Comparison of ENCODE assay signal across 8 cellular contexts in genomic region chr21:44793269-44794030, GRCh38. TPM values are rescaled to one million over a fixed set of nuclear protein-coding genes. Genes with fewer than 3 reads are reported as not detected.
DNase-seq lines count a peak whose midpoint lies in the region; ATAC-seq and TF ChIP-seq lines count a peak whose summit lies in the region.

No MANE protein-coding gene starts in this region.

- peaks cover 30% of the 10 kb centered on the region for H3K4me1 ChIP-seq in psoas muscle

- peaks cover 4 to 16% of the 10 kb centered on the region in 2 donors for H3K36me3 Mint-ChIP-seq in activated naive CD4-positive, alpha-beta T cell treated with anti-CD3 and anti-CD28 coated beads, Interleukin-2, amount 50 U/mL, for 72 hours

- H3K27ac ChIP-seq in psoas muscle: peak overlapping the region; percentile 10

- WGBS in psoas muscle, 3 donors: 7 to 15% (median 13%) methylated on average over 9 of the region's 9 CpGs

- intact Hi-C loops in Right ventricle myocardium superior (cut with DNase I) (loop anchor here (10.0 kb wide), 1 partner anchor 279 kb away; no protein-coding TSS in a partner anchor), psoas muscle (cut with DNase I) (loop anchor here (5.0 to 10.0 kb wide), 3 partner anchors 171 to 341 kb away; no protein-coding TSS in a partner anchor)

- TF ChIP-seq CTCF in AG09309 (IDR thresholded peaks at IDR 0.05; ENCODE audit: control insufficient read depth, insufficient read depth, low read depth, low read length, missing control alignments): peak; percentile 82
- peak; percentile 84 for TF ChIP-seq CTCF in GM13977 (IDR thresholded peaks at IDR 0.05; ENCODE audit: extremely low read depth, insufficient read depth, missing control alignments)
- peak; percentile 76 for TF ChIP-seq CTCF in psoas muscle (IDR thresholded peaks at IDR 0.05)

- H3K27me3 ChIP-seq in psoas muscle (ENCODE audit: insufficient read depth in 3 of 3, low read length in 2 of 3): no peaks in the 10 kb centered on the region

- no peaks in the 10 kb centered on the region for H3K9me3 Mint-ChIP-seq in activated naive CD4-positive, alpha-beta T cell treated with anti-CD3 and anti-CD28 coated beads, Interleukin-2, amount 50 U/mL, for 72 hours

- H3K4me3 ChIP-seq in AG09309 (ENCODE audit: control insufficient read depth, low read depth, low read length) (no peak overlapping the region), psoas muscle (no peak overlapping the region)

- peaks cover 7 to 33% of the 10 kb centered on the region in 2 donors for H3K36me3 ChIP-seq in psoas muscle (ENCODE audit: insufficient read depth in 1 of 2, low read depth in 1 of 2)

- in situ Hi-C loops in GM13977 (cut with MboI; ENCODE audit: low pct_unique_long_range_greater_than_20kb, low sequenced_read_pairs, unreplicated experiment): loop anchor here (5.0 to 25.0 kb wide), 4 partner anchors 131 to 456 kb away; partner anchors contain the start of genes CFAP410 and ITGB2

- peak; percentile 84 to 89 for ATAC-seq in activated naive CD4-positive, alpha-beta T cell treated with anti-CD3 and anti-CD28 coated beads, Interleukin-2, amount 50 U/mL, for 72 hours
- ATAC-seq in Right ventricle myocardium superior (ENCODE audit: poor library complexity): peak; percentile 93
- peak; percentile 83 to 93 (median 88) for ATAC-seq in psoas muscle
- no peak for ATAC-seq in HG03097 (IDR thresholded peaks at IDR 0.05; ENCODE audit: low FRiP score, unreplicated experiment)

- DNase-seq in AG09309 (ENCODE audit: low read depth): peak; percentile 20
- peak; percentile 80 for DNase-seq in GM13977 (ENCODE audit: low spot score)
- peak; percentile 51 for DNase-seq in LoVo (ENCODE audit: low spot score)
- peak; percentile 75 for DNase-seq in RPMI8226
- peak in 1 of 2 donors; percentile 63 for DNase-seq in activated naive CD4-positive, alpha-beta T cell treated with anti-CD3 and anti-CD28 coated beads, Interleukin-2, amount 50 U/mL, for 72 hours (ENCODE audit: low spot score in 2 of 2)
- DNase-seq in Right ventricle myocardium superior: peak; percentile 71
- DNase-seq in psoas muscle: peak; percentile 42 to 64

- H3K9me3 ChIP-seq in psoas muscle: no peaks in the 10 kb centered on the region

- no peak overlapping the region for H3K27ac Mint-ChIP-seq in activated naive CD4-positive, alpha-beta T cell treated with anti-CD3 and anti-CD28 coated beads, Interleukin-2, amount 50 U/mL, for 72 hours

RNA-seq across cellular contexts. Expression of gene UBE2G2, which starts 8.2 kb away (rescaled TPM):
- 100 to 1,000 TPM; 114 to 126 TPM for total RNA-seq in activated naive CD4-positive, alpha-beta T cell treated with anti-CD3 and anti-CD28 coated beads, Interleukin-2, amount 50 U/mL, for 72 hours
- 64.5 TPM for total RNA-seq in Right ventricle myocardium superior
- 10 to 100 TPM; 64.9 to 93.8 (median 81.7) TPM for total RNA-seq in psoas muscle
- polyA plus RNA-seq in psoas muscle: 10 to 100 TPM; 39.0 to 72.8 (median 55.3) TPM

RNA-seq across cellular contexts. Expression of gene SUMO3, which starts 24.4 kb away (rescaled TPM):
- 10 to 100 TPM; 72.8 to 81.2 TPM for total RNA-seq in activated naive CD4-positive, alpha-beta T cell treated with anti-CD3 and anti-CD28 coated beads, Interleukin-2, amount 50 U/mL, for 72 hours
- total RNA-seq in Right ventricle myocardium superior: 66.5 TPM
- total RNA-seq in psoas muscle: 10 to 100 TPM; 50.2 to 78.7 (median 65.6) TPM
- polyA plus RNA-seq in psoas muscle: 10 to 100 TPM; 38.6 to 86.6 (median 58.7) TPM
